14 cellular contexts compared by ENCODE assay signal in genomic region chr3:15800327-15800726, GRCh38. TPM values are rescaled to one million over a fixed set of nuclear protein-coding genes. Genes with fewer than 3 reads are reported as not detected.
DNase-seq lines count a peak whose midpoint lies in the region; ATAC-seq and TF ChIP-seq lines count a peak whose summit lies in the region.
"Had no signal": no experiment of that assay in that cellular context is flagged by ENCODE, and none has a peak within 500 bp of the region (broad histone marks: within the 10 kb centered on the region; RNA-seq: fewer than 3 reads in every experiment).

No MANE protein-coding gene starts in this region.

- POLR2A ChIA-PET in activated CD4-positive, alpha-beta memory T cell treated with anti-CD3 and anti-CD28 coated beads, Interleukin-2, amount 10 ng/mL, durations not matched to agents 7 days and 5 days (lab: Charles Lee) = interaction anchor here (2.9 kb wide), 1 partner anchor 11 kb away, joined by 13 read pairs; no protein-coding TSS in a partner anchor
- POLR2A ChIA-PET in CD4-positive, alpha-beta T cell (lab: Charles Lee) = no interaction called here

- H3K36me3 Mint-ChIP-seq in activated CD4-positive, alpha-beta memory T cell treated with anti-CD3 and anti-CD28 coated beads, Interleukin-2, amount 10 ng/mL, durations not matched to agents 7 days and 5 days (ENCODE audit: low read depth) = peaks cover 18% of the 10 kb centered on the region
- peaks cover 4% of the 10 kb centered on the region for H3K36me3 Mint-ChIP-seq in CD4-positive, alpha-beta T cell (ENCODE audit: low read depth)

- no peak overlapping the region for H3K4me3 Mint-ChIP-seq in activated CD4-positive, alpha-beta memory T cell treated with anti-CD3 and anti-CD28 coated beads, Interleukin-2, amount 10 ng/mL, durations not matched to agents 7 days and 5 days
- H3K4me3 Mint-ChIP-seq in CD4-positive, alpha-beta T cell = no peak overlapping the region
- H3K4me3 Mint-ChIP-seq: B cell, nephron had no signal

- H3K4me1 ChIP-seq in right cardiac atrium (ENCODE audit: control insufficient read depth, insufficient read depth, low read length) (no peaks in the 10 kb centered on the region), right atrium auricular region (peaks cover 0 to 26% of the 10 kb centered on the region in 2 donors)

- no peak for TF ChIP-seq CTCF in right atrium auricular region (IDR thresholded peaks at IDR 0.05)
- no peak for TF ChIP-seq CTCF in CD4-positive, alpha-beta T cell (IDR thresholded peaks at IDR 0.05)

- intact Hi-C loops in right cardiac atrium (cut with DNase I) = no loop called here
- intact Hi-C loops in CD4-positive, alpha-beta T cell (cut with DNase I, micrococcal nuclease) = loop anchor here in 1 of 2 experiments (5.0 kb wide), 1 partner anchor 33 kb away; no protein-coding TSS in a partner anchor

- DNase-seq in right cardiac atrium = no peak
- no peak for DNase-seq in right atrium auricular region (ENCODE audit: low spot score)
- DNase-seq in activated CD4-positive, alpha-beta memory T cell treated with anti-CD3 and anti-CD28 coated beads, Interleukin-2, amount 10 ng/mL, durations not matched to agents 7 days and 5 days = no peak
- peak; percentile 50 for DNase-seq in iris pigment epithelial cell (ENCODE audit: low read depth)
- no peak for DNase-seq in CD4-positive, alpha-beta T cell
- DNase-seq in NCI-H1092 (lab: John Stamatoyannopoulos, UW) = no peak
- DNase-seq in activated CD4-positive, alpha-beta T cell treated with anti-CD3 and anti-CD28 coated beads for 4 hours = no peak
- no peak for DNase-seq in G401 (ENCODE audit: low spot score)
- DNase-seq: central memory CD4-positive, alpha-beta T cell; NCI-H2171 treated with DMSO at 0.1 percent for 48 hours; small intestine had no signal

- peaks cover 83% of the 10 kb centered on the region for H3K4me1 Mint-ChIP-seq in activated CD4-positive, alpha-beta memory T cell treated with anti-CD3 and anti-CD28 coated beads, Interleukin-2, amount 10 ng/mL, durations not matched to agents 7 days and 5 days
- peaks cover 90% of the 10 kb centered on the region for H3K4me1 Mint-ChIP-seq in CD4-positive, alpha-beta T cell (ENCODE audit: low read depth)

- peaks cover 5% of the 10 kb centered on the region for H3K9me3 Mint-ChIP-seq in activated CD4-positive, alpha-beta memory T cell treated with anti-CD3 and anti-CD28 coated beads, Interleukin-2, amount 10 ng/mL, durations not matched to agents 7 days and 5 days
- no peaks in the 10 kb centered on the region for H3K9me3 Mint-ChIP-seq in CD4-positive, alpha-beta T cell
- H3K9me3 Mint-ChIP-seq: nephron had no signal

- in situ Hi-C loops in G401 (cut with HindIII; ENCODE audit: low sequenced_read_pairs) = no loop called here

- ATAC-seq in right cardiac atrium = peak; percentile 38 to 47
- ATAC-seq in CD4-positive, alpha-beta T cell (ENCODE audit: poor library complexity) = no peak

- no peaks in the 10 kb centered on the region for H3K36me3 ChIP-seq in right atrium auricular region
- H3K36me3 ChIP-seq: esophagus muscularis mucosa had no signal

- H3K27ac ChIP-seq in right cardiac atrium (ENCODE audit: low read length) (no peak overlapping the region), right atrium auricular region (no peak overlapping the region)
- H3K27ac ChIP-seq in CD4-positive, alpha-beta T cell (ENCODE audit: low read depth, low read length) = no peak overlapping the region

- H3K27me3 Mint-ChIP-seq in activated CD4-positive, alpha-beta memory T cell treated with anti-CD3 and anti-CD28 coated beads, Interleukin-2, amount 10 ng/mL, durations not matched to agents 7 days and 5 days = no peaks in the 10 kb centered on the region
- H3K27me3 Mint-ChIP-seq in CD4-positive, alpha-beta T cell = no peaks in the 10 kb centered on the region
- H3K27me3 Mint-ChIP-seq: B cell had no signal

- H3K27ac Mint-ChIP-seq in activated CD4-positive, alpha-beta memory T cell treated with anti-CD3 and anti-CD28 coated beads, Interleukin-2, amount 10 ng/mL, durations not matched to agents 7 days and 5 days = peak overlapping the region; percentile 64
- H3K27ac Mint-ChIP-seq in CD4-positive, alpha-beta T cell = no peak overlapping the region
- H3K27ac Mint-ChIP-seq: B cell, nephron had no signal

- H3K27me3 ChIP-seq in right cardiac atrium (ENCODE audit: control insufficient read depth, insufficient read depth) = no peaks in the 10 kb centered on the region
- no peaks in the 10 kb centered on the region for H3K27me3 ChIP-seq in right atrium auricular region
- no peaks in the 10 kb centered on the region for H3K27me3 ChIP-seq in CD4-positive, alpha-beta T cell (ENCODE audit: control insufficient read depth, insufficient read depth, low read length)
- H3K27me3 ChIP-seq: esophagus muscularis mucosa had no signal

- H3K4me3 ChIP-seq in right cardiac atrium (ENCODE audit: low read length) = no peak overlapping the region
- no peak overlapping the region for H3K4me3 ChIP-seq in right atrium auricular region
- H3K4me3 ChIP-seq: esophagus muscularis mucosa had no signal

- CTCF ChIA-PET in activated CD4-positive, alpha-beta memory T cell treated with anti-CD3 and anti-CD28 coated beads, Interleukin-2, amount 10 ng/mL, durations not matched to agents 7 days and 5 days (lab: Charles Lee) = interaction anchor here (3.6 kb wide), 1 partner anchor 11 kb away, joined by 26 read pairs; no protein-coding TSS in a partner anchor
- CTCF ChIA-PET in CD4-positive, alpha-beta T cell (lab: Charles Lee) = no interaction called here

- H3K9me3 ChIP-seq in right cardiac atrium (ENCODE audit: control insufficient read depth, low read length) (no peaks in the 10 kb centered on the region), right atrium auricular region (no peaks in the 10 kb centered on the region)
- H3K9me3 ChIP-seq in CD4-positive, alpha-beta T cell (ENCODE audit: control insufficient read depth, low read length) = no peaks in the 10 kb centered on the region
- H3K9me3 ChIP-seq: esophagus muscularis mucosa had no signal

RNA-seq across cellular contexts. Expression of gene ANKRD28, which starts 2.5 kb away (rescaled TPM):
- 10 to 100 TPM in 2 of 4 donors, 1 to 10 TPM in 2; 9.1 to 14.3 (median 11.3) TPM for total RNA-seq in right cardiac atrium
- polyA plus RNA-seq in right cardiac atrium = 3.8 TPM
- 10 to 100 TPM in 1 of 2 donors, 1 to 10 TPM in 1; 9.2 to 11.3 TPM for total RNA-seq in right atrium auricular region
- 10 to 100 TPM; 56.5 to 56.6 TPM for total RNA-seq in activated CD4-positive, alpha-beta memory T cell treated with anti-CD3 and anti-CD28 coated beads, Interleukin-2, amount 10 ng/mL, durations not matched to agents 7 days and 5 days
- 10 to 100 TPM; 36.6 to 43.1 TPM for total RNA-seq in CD4-positive, alpha-beta T cell
- 40.3 and 44.4 TPM in 2 replicates for total RNA-seq in G401 (2014; rRNA removed; shearing (Covaris generic))
